Comparison of ENCODE assay signal across 9 cellular contexts in the genomic region with DNA sequence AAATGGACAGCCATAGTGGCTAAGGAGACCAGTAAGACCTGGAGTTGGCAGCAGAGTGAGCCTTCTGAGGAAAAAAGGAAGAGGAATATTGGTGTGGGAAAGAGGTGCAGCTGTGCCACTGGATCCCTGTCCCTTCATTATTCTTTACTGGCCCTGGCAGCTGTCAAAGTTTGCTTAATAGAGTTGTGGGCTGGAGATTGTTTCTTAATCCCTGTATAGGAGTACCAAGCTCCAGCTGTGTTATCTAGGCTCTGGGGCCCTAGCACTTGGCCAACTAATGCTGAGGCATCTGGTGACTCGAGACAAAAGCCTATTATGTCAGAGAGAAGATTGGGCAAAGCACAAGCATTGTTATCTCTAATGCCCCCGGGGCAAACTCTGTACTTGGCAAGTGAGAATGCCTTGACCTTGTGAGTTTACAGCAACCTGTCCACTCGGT.
DNase-seq lines count a peak whose midpoint lies in the region; ATAC-seq and TF ChIP-seq lines count a peak whose summit lies in the region.
"Had no signal": no experiment of that assay in that cellular context is flagged by ENCODE, and none has a peak within 500 bp of the region (broad histone marks: within the 10 kb centered on the region; RNA-seq: fewer than 3 reads in every experiment).

No MANE protein-coding gene starts in this region.

- no peak for ATAC-seq in GM19455 (IDR thresholded peaks at IDR 0.05; ENCODE audit: unreplicated experiment)

- H3K4me3 Mint-ChIP-seq in mesothelial cell of epicardium (no peak overlapping the region), immature natural killer cell (no peak overlapping the region)
- no peak overlapping the region for H3K4me3 Mint-ChIP-seq in activated naive CD4-positive, alpha-beta T cell treated with anti-CD3 and anti-CD28 coated beads, Interleukin-2, amount 10 ng/mL, durations not matched to agents 7 days and 5 days
- H3K4me3 Mint-ChIP-seq: central memory CD8-positive, alpha-beta T cell had no signal

- DNase-seq in DMS 273 (lab: John Stamatoyannopoulos, UW; ENCODE audit: unreplicated experiment) (peak; percentile 81), NCI-H460 (ENCODE audit: extremely low read depth, low read depth) (peak; percentile 25), dedifferentiated amniotic fluid mesenchymal stem cell (ENCODE audit: extremely low spot score) (peak; percentile 17), mesothelial cell of epicardium (ENCODE audit: low spot score in 2 of 2, unreplicated experiment in 2 of 2) (no peak), NK-92 (lab: John Stamatoyannopoulos, UW; ENCODE audit: unreplicated experiment) (no peak), immature natural killer cell (no peak)
- DNase-seq in activated naive CD4-positive, alpha-beta T cell treated with anti-CD3 and anti-CD28 coated beads, Interleukin-2, amount 10 ng/mL, durations not matched to agents 7 days and 5 days = no peak

- H3K4me1 Mint-ChIP-seq in mesothelial cell of epicardium = peaks cover 52% of the 10 kb centered on the region
- H3K4me1 Mint-ChIP-seq in activated naive CD4-positive, alpha-beta T cell treated with anti-CD3 and anti-CD28 coated beads, Interleukin-2, amount 10 ng/mL, durations not matched to agents 7 days and 5 days = peaks cover 17% of the 10 kb centered on the region
- peaks cover 26 to 69% of the 10 kb centered on the region in 2 donors for H3K4me1 Mint-ChIP-seq in immature natural killer cell

- CTCF ChIA-PET in activated naive CD4-positive, alpha-beta T cell treated with anti-CD3 and anti-CD28 coated beads, Interleukin-2, amount 10 ng/mL, durations not matched to agents 7 days and 5 days (lab: Charles Lee) = no interaction called here

- H3K27ac Mint-ChIP-seq in mesothelial cell of epicardium (peak overlapping the region; percentile 92), immature natural killer cell (peak overlapping the region in 3 of 6 donors; percentile 1 to 54 (median 7))
- no peak overlapping the region for H3K27ac Mint-ChIP-seq in activated naive CD4-positive, alpha-beta T cell treated with anti-CD3 and anti-CD28 coated beads, Interleukin-2, amount 10 ng/mL, durations not matched to agents 7 days and 5 days

- H3K9me3 Mint-ChIP-seq in mesothelial cell of epicardium = peaks cover 4% of the 10 kb centered on the region
- H3K9me3 Mint-ChIP-seq in activated naive CD4-positive, alpha-beta T cell treated with anti-CD3 and anti-CD28 coated beads, Interleukin-2, amount 10 ng/mL, durations not matched to agents 7 days and 5 days = no peaks in the 10 kb centered on the region
- no peaks in the 10 kb centered on the region for H3K9me3 Mint-ChIP-seq in immature natural killer cell
- H3K9me3 Mint-ChIP-seq: central memory CD8-positive, alpha-beta T cell had no signal

- H3K36me3 Mint-ChIP-seq in mesothelial cell of epicardium (peaks cover 24% of the 10 kb centered on the region), immature natural killer cell (no peaks in the 10 kb centered on the region)
- peaks cover 39% of the 10 kb centered on the region for H3K36me3 Mint-ChIP-seq in activated naive CD4-positive, alpha-beta T cell treated with anti-CD3 and anti-CD28 coated beads, Interleukin-2, amount 10 ng/mL, durations not matched to agents 7 days and 5 days

- no peak for TF ChIP-seq CTCF in mesothelial cell of epicardium (IDR thresholded peaks at IDR 0.05; ENCODE audit: unreplicated experiment)

- H3K27me3 Mint-ChIP-seq in mesothelial cell of epicardium (ENCODE audit: low read depth) = no peaks in the 10 kb centered on the region
- H3K27me3 Mint-ChIP-seq in activated naive CD4-positive, alpha-beta T cell treated with anti-CD3 and anti-CD28 coated beads, Interleukin-2, amount 10 ng/mL, durations not matched to agents 7 days and 5 days = no peaks in the 10 kb centered on the region
- no peaks in the 10 kb centered on the region for H3K27me3 Mint-ChIP-seq in immature natural killer cell (ENCODE audit: low read depth in 3 of 3)
- H3K27me3 Mint-ChIP-seq: central memory CD8-positive, alpha-beta T cell had no signal

Comparison
In these comparisons a context has a peak if more than half of its experiments do, and no peak if none do; other contexts are left out.
1. DNase-seq: peak in DMS 273 (single experiment), NCI-H460 (single experiment) and dedifferentiated amniotic fluid mesenchymal stem cell (single experiment); none in mesothelial cell of epicardium (0 of 2), activated naive CD4-positive, alpha-beta T cell treated with anti-CD3 and anti-CD28 coated beads, Interleukin-2, amount 10 ng/mL, durations not matched to agents 7 days and 5 days (single experiment), NK-92 (single experiment) and immature natural killer cell (0 of 3).